In genomic region chr21:31554511-31555022, GRCh38 we compare ENCODE assay signal across 8 cellular contexts.
DNase-seq lines count a peak whose midpoint lies in the region; ATAC-seq, FAIRE-seq and TF ChIP-seq lines count a peak whose summit lies in the region.

No MANE protein-coding gene starts in this region.

- H3K4me1 ChIP-seq in astrocyte (ENCODE audit: insufficient read depth, low read length), result peaks cover 24% of the 10 kb centered on the region
- peaks cover 36% of the 10 kb centered on the region for H3K4me1 ChIP-seq in smooth muscle cell (ENCODE audit: low read depth)
- peaks cover 8% of the 10 kb centered on the region for H3K4me1 ChIP-seq in CD8-positive, alpha-beta memory T cell (ENCODE audit: insufficient read depth, low read length)

- H3K27me3 Mint-ChIP-seq in Calu3 (ENCODE audit: unreplicated experiment) (no peaks in the 10 kb centered on the region), astrocyte (ENCODE audit: low read depth, unreplicated experiment) (no peaks in the 10 kb centered on the region)
- peaks cover 14 to 55% of the 10 kb centered on the region in 2 donors for H3K27me3 Mint-ChIP-seq in CD8-positive, alpha-beta memory T cell

- H3K79me2 ChIP-seq in astrocyte (ENCODE audit: insufficient read depth, low read length) (peaks cover 15% of the 10 kb centered on the region), smooth muscle cell (ENCODE audit: low read depth) (peaks cover 6% of the 10 kb centered on the region)

- H3K4me2 ChIP-seq in astrocyte (ENCODE audit: low read length) (peak overlapping the region; percentile 83), smooth muscle cell (peak overlapping the region; percentile 60)

- H3K9me3 Mint-ChIP-seq in Calu3 (ENCODE audit: low read depth, unreplicated experiment), result no peaks in the 10 kb centered on the region
- no peaks in the 10 kb centered on the region for H3K9me3 Mint-ChIP-seq in astrocyte (ENCODE audit: unreplicated experiment)
- H3K9me3 Mint-ChIP-seq in CD8-positive, alpha-beta memory T cell, result no peaks in the 10 kb centered on the region

- H3K4me1 Mint-ChIP-seq in Calu3 (ENCODE audit: low read depth, unreplicated experiment) (peaks cover 29% of the 10 kb centered on the region), astrocyte (ENCODE audit: low read depth, unreplicated experiment) (peaks cover 24% of the 10 kb centered on the region)
- peaks cover 10 to 36% (median 22%) of the 10 kb centered on the region in 3 donors for H3K4me1 Mint-ChIP-seq in CD8-positive, alpha-beta memory T cell

- no peaks in the 10 kb centered on the region for H3K36me3 ChIP-seq in astrocyte (ENCODE audit: insufficient read depth, low read length)
- no peaks in the 10 kb centered on the region for H3K36me3 ChIP-seq in smooth muscle cell (ENCODE audit: low read depth)
- H3K36me3 ChIP-seq in CD8-positive, alpha-beta memory T cell (ENCODE audit: insufficient read depth, low read length), result no peaks in the 10 kb centered on the region

- intact Hi-C loops in Calu3 (cut with micrococcal nuclease; ENCODE audit: unreplicated experiment), result loop anchor here (5.0 kb wide), 1 partner anchor 202 kb away; no protein-coding TSS in a partner anchor

- POLR2A ChIA-PET in CD8-positive, alpha-beta memory T cell (lab: Charles Lee), result no interaction called here

- CTCF ChIA-PET in Calu3 (lab: Charles Lee), result no interaction called here
- CTCF ChIA-PET in CD8-positive, alpha-beta memory T cell (lab: Charles Lee), result no interaction called here

- H3K9me3 ChIP-seq in astrocyte (ENCODE audit: insufficient read depth, low read depth, low read length) (no peaks in the 10 kb centered on the region), smooth muscle cell (replicated peaks; ENCODE audit: low read depth) (no peaks in the 10 kb centered on the region)
- no peaks in the 10 kb centered on the region for H3K9me3 ChIP-seq in CD8-positive, alpha-beta memory T cell (ENCODE audit: low read length)

- peak; percentile 4 for DNase-seq in Calu3
- DNase-seq in NCI-H69 (lab: John Stamatoyannopoulos, UW), result peak; percentile 49
- DNase-seq in astrocyte (ENCODE audit: low read depth), result peak; percentile 82
- DNase-seq in smooth muscle cell (lab: John Stamatoyannopoulos, UW; ENCODE audit: unreplicated experiment), result no peak
- no peak for DNase-seq in CD8-positive, alpha-beta memory T cell
- no peak for DNase-seq in HCEC 1CT

- H2AFZ ChIP-seq in astrocyte (ENCODE audit: low read depth, low read length), result peak overlapping the region; percentile 62
- H2AFZ ChIP-seq in smooth muscle cell (ENCODE audit: low read depth), result peak overlapping the region; percentile 53

- no peak for FAIRE-seq in astrocyte (lab: Jason Lieb, UNC)

- H3K9ac ChIP-seq in astrocyte (ENCODE audit: low read length) (peak overlapping the region; percentile 43), smooth muscle cell (ENCODE audit: low read depth) (no peak overlapping the region)

- TF ChIP-seq CTCF in Calu3 (IDR thresholded peaks at IDR 0.05; ENCODE audit: unreplicated experiment), result no peak
- TF ChIP-seq CTCF in astrocyte (IDR thresholded peaks at IDR 0.05; ENCODE audit: insufficient read depth, low read depth, low read length), result no peak
- no peak for TF ChIP-seq CTCF in smooth muscle cell (IDR thresholded peaks at IDR 0.05; ENCODE audit: borderline replicate concordance, insufficient read depth, poor library complexity, severe bottlenecking)

- H3K36me3 Mint-ChIP-seq in Calu3 (ENCODE audit: insufficient read depth, unreplicated experiment), result peaks cover 20% of the 10 kb centered on the region
- no peaks in the 10 kb centered on the region for H3K36me3 Mint-ChIP-seq in astrocyte (ENCODE audit: low read depth, unreplicated experiment)
- peaks cover 0 to 5% (median 0%) of the 10 kb centered on the region in 3 donors for H3K36me3 Mint-ChIP-seq in CD8-positive, alpha-beta memory T cell

- H3K27ac Mint-ChIP-seq in Calu3 (ENCODE audit: unreplicated experiment) (peak overlapping the region; percentile 57), astrocyte (ENCODE audit: unreplicated experiment) (no peak overlapping the region)
- H3K27ac Mint-ChIP-seq in CD8-positive, alpha-beta memory T cell, result peak overlapping the region in 1 of 8 donors; percentile 64

- 18% methylated on average over 7 of the region's 7 CpGs for WGBS in smooth muscle cell (ENCODE audit: low lambda C conversion rate)

- H3K4me3 Mint-ChIP-seq in Calu3 (ENCODE audit: low read depth, unreplicated experiment), result peak overlapping the region; percentile 33
- H3K4me3 Mint-ChIP-seq in astrocyte (ENCODE audit: unreplicated experiment), result peak overlapping the region; percentile 36
- no peak overlapping the region for H3K4me3 Mint-ChIP-seq in CD8-positive, alpha-beta memory T cell

- no peak overlapping the region for H3K4me3 ChIP-seq in astrocyte (ENCODE audit: insufficient read depth, low read depth, low read length)
- no peak overlapping the region for H3K4me3 ChIP-seq in smooth muscle cell
- H3K4me3 ChIP-seq in CD8-positive, alpha-beta memory T cell (ENCODE audit: low read length), result no peak overlapping the region

- H3K27ac ChIP-seq in astrocyte (ENCODE audit: low read depth, low read length) (peak overlapping the region; percentile 60), smooth muscle cell (ENCODE audit: low read depth) (peak overlapping the region; percentile 9)
- H3K27ac ChIP-seq in CD8-positive, alpha-beta memory T cell (ENCODE audit: low read depth, low read length), result no peak overlapping the region

- ATAC-seq in GM21786 (IDR thresholded peaks at IDR 0.05; ENCODE audit: unreplicated experiment) (peak; percentile 73), GM19397 (IDR thresholded peaks at IDR 0.05; ENCODE audit: unreplicated experiment) (no peak)

- no TSS peak for BruUV-seq in Calu3 (replicated peaks; lab: Mats Ljungman, UMichigan)

- H4K20me1 ChIP-seq in astrocyte (ENCODE audit: insufficient read depth, low read length) (no peaks in the 10 kb centered on the region), smooth muscle cell (ENCODE audit: low read depth) (no peaks in the 10 kb centered on the region)

- H3F3A ChIP-seq in smooth muscle cell (ENCODE audit: low read depth), result peaks cover 13% of the 10 kb centered on the region

- no peaks in the 10 kb centered on the region for H3K27me3 ChIP-seq in astrocyte (ENCODE audit: insufficient read depth, low read length)
- H3K27me3 ChIP-seq in smooth muscle cell (ENCODE audit: low read depth), result peaks cover 14% of the 10 kb centered on the region
- peaks cover 9% of the 10 kb centered on the region for H3K27me3 ChIP-seq in CD8-positive, alpha-beta memory T cell (ENCODE audit: insufficient read depth, low read length, poor library complexity, severe bottlenecking)

Comparison
In these comparisons a context has a peak if more than half of its experiments do, and no peak if none do; other contexts are left out.
1. DNase-seq: peak in Calu3 (single experiment), NCI-H69 (single experiment) and astrocyte (single experiment); none in smooth muscle cell (single experiment), CD8-positive, alpha-beta memory T cell (0 of 5) and HCEC 1CT (single experiment).
2. H3K4me3 Mint-ChIP-seq: peak in Calu3 (single experiment) and astrocyte (single experiment); none in CD8-positive, alpha-beta memory T cell (0 of 7).